ENCODE assay signal across 8 cellular contexts in genomic region chr14:69766984-69767368, GRCh38. TPM values are rescaled to one million over a fixed set of nuclear protein-coding genes. Genes with fewer than 3 reads are reported as not detected.
DNase-seq lines count a peak whose midpoint lies in the region; ATAC-seq and TF ChIP-seq lines count a peak whose summit lies in the region.

Gene SRSF5, plus strand, starts transcription at chr14:69767142. Its CDS starts 1,015 bp downstream, at chr14:69768157.

- H3K9me3 ChIP-seq in SU-DHL-6 (ENCODE audit: insufficient read depth, low read length), result no peaks in the 10 kb centered on the region
- H3K9me3 ChIP-seq in thymus (ENCODE audit: control insufficient read depth), result no peaks in the 10 kb centered on the region

- peak within 1 kb of the TSS; percentile 81 for H2AFZ ChIP-seq in SU-DHL-6 (ENCODE audit: low read depth, low read length, severe bottlenecking)

- H3K4me2 ChIP-seq in SU-DHL-6 (ENCODE audit: low read depth, low read length, poor library complexity, severe bottlenecking), result peak within 1 kb of the TSS; percentile 93

- H4K20me1 ChIP-seq in SU-DHL-6 (ENCODE audit: low read depth, low read length), result peaks cover 25% of the 10 kb centered on the region

- peaks cover 42% of the 10 kb centered on the region for H3K79me2 ChIP-seq in SU-DHL-6 (ENCODE audit: insufficient read depth, low read length)

- H3K36me3 Mint-ChIP-seq in activated naive CD8-positive, alpha-beta T cell treated with anti-CD3 and anti-CD28 coated beads, Interleukin-2, amount 10 ng/mL, durations not matched to agents 7 days and 5 days, result peaks cover 39% of the 10 kb centered on the region
- peaks cover 40% of the 10 kb centered on the region for H3K36me3 Mint-ChIP-seq in osteocyte (ENCODE audit: unreplicated experiment)

- intact Hi-C loops in head of caudate nucleus (cut with DNase I), result loop anchor here (5.0 kb wide), 1 partner anchor 155 kb away; the partner anchor contains the start of gene SUSD6

- no peaks in the 10 kb centered on the region for H3K27me3 Mint-ChIP-seq in activated naive CD8-positive, alpha-beta T cell treated with anti-CD3 and anti-CD28 coated beads, Interleukin-2, amount 10 ng/mL, durations not matched to agents 7 days and 5 days
- H3K27me3 Mint-ChIP-seq in osteocyte (ENCODE audit: unreplicated experiment), result no peaks in the 10 kb centered on the region

- peak; percentile 73 for ATAC-seq in HG02678 (IDR thresholded peaks at IDR 0.05; ENCODE audit: unreplicated experiment)
- ATAC-seq in activated naive CD8-positive, alpha-beta T cell treated with anti-CD3 and anti-CD28 coated beads, Interleukin-2, amount 10 ng/mL, durations not matched to agents 7 days and 5 days (ENCODE audit: low read depth), result peak; percentile 81

- H3F3A ChIP-seq in SU-DHL-6 (ENCODE audit: insufficient read depth), result peaks cover 13% of the 10 kb centered on the region; the same call in 1 of the 2 replicates

- H3K36me3 ChIP-seq in SU-DHL-6 (ENCODE audit: low read length) (peaks cover 42% of the 10 kb centered on the region), thymus (ENCODE audit: control insufficient read depth, insufficient read depth) (peaks cover 28% of the 10 kb centered on the region)

- H3K4me1 Mint-ChIP-seq in activated naive CD8-positive, alpha-beta T cell treated with anti-CD3 and anti-CD28 coated beads, Interleukin-2, amount 10 ng/mL, durations not matched to agents 7 days and 5 days, result peaks cover 56% of the 10 kb centered on the region
- H3K4me1 Mint-ChIP-seq in osteocyte (ENCODE audit: unreplicated experiment), result peaks cover 38% of the 10 kb centered on the region

- peak within 1 kb of the TSS; percentile 96 for H3K4me3 Mint-ChIP-seq in activated naive CD8-positive, alpha-beta T cell treated with anti-CD3 and anti-CD28 coated beads, Interleukin-2, amount 10 ng/mL, durations not matched to agents 7 days and 5 days
- H3K4me3 Mint-ChIP-seq in osteocyte (ENCODE audit: unreplicated experiment), result peak within 1 kb of the TSS; percentile 95

- peak within 1 kb of the TSS; percentile 99 for H3K27ac Mint-ChIP-seq in activated naive CD8-positive, alpha-beta T cell treated with anti-CD3 and anti-CD28 coated beads, Interleukin-2, amount 10 ng/mL, durations not matched to agents 7 days and 5 days
- peak within 1 kb of the TSS; percentile 100 for H3K27ac Mint-ChIP-seq in osteocyte (ENCODE audit: unreplicated experiment)

- peaks cover 5% of the 10 kb centered on the region for H3K9me3 Mint-ChIP-seq in activated naive CD8-positive, alpha-beta T cell treated with anti-CD3 and anti-CD28 coated beads, Interleukin-2, amount 10 ng/mL, durations not matched to agents 7 days and 5 days
- no peaks in the 10 kb centered on the region for H3K9me3 Mint-ChIP-seq in osteocyte (ENCODE audit: unreplicated experiment)

- DNase-seq in NCI-H128 (lab: John Stamatoyannopoulos, UW; ENCODE audit: unreplicated experiment) (peak; percentile 81), head of caudate nucleus (peak; percentile 92 to 99 (median 97)), osteocyte (ENCODE audit: extremely low spot score, unreplicated experiment) (peak; percentile 97)
- DNase-seq in activated naive CD8-positive, alpha-beta T cell treated with anti-CD3 and anti-CD28 coated beads, Interleukin-2, amount 10 ng/mL, durations not matched to agents 7 days and 5 days, result peak; percentile 93

- peaks cover 15% of the 10 kb centered on the region for H3K4me1 ChIP-seq in thymus (ENCODE audit: control insufficient read depth, insufficient read depth, low read length)

- H3K27me3 ChIP-seq in SU-DHL-6 (ENCODE audit: low read length), result no peaks in the 10 kb centered on the region
- H3K27me3 ChIP-seq in thymus (ENCODE audit: control insufficient read depth, insufficient read depth), result no peaks in the 10 kb centered on the region

- peak within 1 kb of the TSS; percentile 89 for H3K27ac ChIP-seq in SU-DHL-6 (ENCODE audit: low read depth, low read length)
- peak within 1 kb of the TSS; percentile 100 for H3K27ac ChIP-seq in thymus (ENCODE audit: low read depth)

- H3K9ac ChIP-seq in SU-DHL-6 (ENCODE audit: low read length), result peak within 1 kb of the TSS; percentile 94

- POLR2A ChIA-PET in activated naive CD8-positive, alpha-beta T cell treated with anti-CD3 and anti-CD28 coated beads, Interleukin-2, amount 10 ng/mL, durations not matched to agents 7 days and 5 days (lab: Charles Lee), result interaction anchor here (0.6 to 2.8 kb wide), 19 partner anchors 11 to 1042 kb away, joined by 3 to 21 read pairs (median 4); partner anchors contain the start of genes ERH, MAP3K9, SLC39A9 and SUSD6

- TF ChIP-seq CTCF in SU-DHL-6 (IDR thresholded peaks at IDR 0.05; ENCODE audit: insufficient read depth, low read length, poor library complexity, severe bottlenecking) (no peak), osteocyte (IDR thresholded peaks at IDR 0.05) (no peak)

- H3K4me3 ChIP-seq in SU-DHL-6 (ENCODE audit: insufficient read depth, low read length, poor library complexity, severe bottlenecking), result peak within 1 kb of the TSS; percentile 80
- peak within 1 kb of the TSS; percentile 85 for H3K4me3 ChIP-seq in thymus (ENCODE audit: low read length)

- WGBS in thymus, result under 1% methylated on average over 31 of the region's 31 CpGs

- no peaks in the 10 kb centered on the region for H3K9me2 ChIP-seq in SU-DHL-6 (replicated peaks; ENCODE audit: insufficient read depth, low read length)

- TF ChIP-seq POLR2A in GM10847 (IDR thresholded peaks at IDR 0.05; ENCODE audit: extremely low read depth, insufficient read length), result peak; percentile 98

RNA-seq across cellular contexts. Expression of gene SRSF5, which starts in this region (rescaled TPM):
- 100 to 1,000 TPM; 565 to 587 TPM for total RNA-seq in activated naive CD8-positive, alpha-beta T cell treated with anti-CD3 and anti-CD28 coated beads, Interleukin-2, amount 10 ng/mL, durations not matched to agents 7 days and 5 days
- 245 and 279 TPM in 2 replicates for total RNA-seq in osteocyte
- 589 TPM for polyA plus RNA-seq in thymus

Comparison
In these comparisons a context has a peak if more than half of its experiments do, and no peak if none do; other contexts are left out.
1. Peak in every context shown above with its lines: DNase-seq, ATAC-seq, H3K4me3 ChIP-seq and H3K27ac ChIP-seq.